ENCODE assay signal across 9 cellular contexts in the genomic region with DNA sequence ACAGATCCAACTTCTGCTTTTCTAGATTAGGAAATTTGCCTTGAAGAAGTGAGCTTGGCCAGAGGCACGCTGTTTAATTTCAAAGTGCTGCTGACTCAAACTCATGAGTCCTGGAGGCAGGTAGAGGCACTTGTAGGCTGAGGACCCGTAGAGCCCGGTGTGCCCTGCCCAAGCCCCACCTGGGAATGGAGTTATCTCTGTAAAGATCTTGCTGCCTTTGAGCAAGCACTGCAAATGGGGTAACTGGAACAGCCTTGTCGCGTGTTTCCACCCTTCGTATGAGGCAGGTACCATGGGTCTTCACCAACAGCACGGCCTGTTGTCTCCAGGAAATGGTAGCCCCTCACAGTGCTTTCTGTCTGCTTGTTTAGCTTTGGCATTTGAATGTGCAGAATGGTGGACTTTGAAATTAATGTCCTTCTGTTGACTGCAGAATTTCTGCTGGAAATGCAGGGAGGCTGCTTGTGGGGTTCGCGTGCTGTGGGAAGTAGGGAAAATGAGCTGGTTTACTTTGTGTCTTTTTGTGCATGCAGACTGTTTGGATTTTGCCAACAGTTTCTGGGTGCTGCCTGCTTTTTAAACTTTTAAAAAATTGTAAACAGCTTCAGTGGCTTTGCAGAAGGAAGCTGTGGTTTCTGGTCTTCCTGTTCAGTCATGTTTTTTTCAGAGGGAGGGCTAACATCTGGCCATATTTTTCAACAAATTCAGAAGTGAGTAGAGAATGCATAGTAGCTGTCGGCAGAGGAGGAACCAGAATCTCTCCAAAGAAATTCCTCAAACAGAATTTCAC. TPM values are rescaled to one million over a fixed set of nuclear protein-coding genes. Genes with fewer than 3 reads are reported as not detected.
DNase-seq lines count a peak whose midpoint lies in the region; ATAC-seq, FAIRE-seq and TF ChIP-seq lines count a peak whose summit lies in the region.
"Had no signal": no experiment of that assay in that cellular context is flagged by ENCODE, and none has a peak within 500 bp of the region (broad histone marks: within the 10 kb centered on the region; RNA-seq: fewer than 3 reads in every experiment).

No MANE protein-coding gene starts in this region.

- no peak overlapping the region for H3K23ac ChIP-seq in mesendoderm (ENCODE audit: low read length)

- DNase-seq in GM18507 (ENCODE audit: extremely low spot score, insufficient read length, low read depth) (no peak), activated B cell treated with CpG ODN at 0.5 μM for 24 hours (peak; percentile 41), Right ventricle myocardium superior (no peak), NCI-H2196 (lab: John Stamatoyannopoulos, UW; ENCODE audit: unreplicated experiment) (no peak), mesendoderm (no peak), HPDE6-E6E7 (ENCODE audit: extremely low spot score) (no peak)

- FAIRE-seq in GM18507 (lab: Jason Lieb, UNC): peak; percentile 92

- ATAC-seq in HG03196 (IDR thresholded peaks at IDR 0.05; ENCODE audit: unreplicated experiment) (peak; percentile 38), activated B cell treated with CpG ODN at 0.5 μM for 24 hours (ENCODE audit: low read depth) (peak; percentile 75), Right ventricle myocardium superior (ENCODE audit: poor library complexity) (peak; percentile 60)

- H3K4me3 Mint-ChIP-seq in activated B cell treated with CpG ODN at 0.5 μM for 24 hours: peak overlapping the region; percentile 83
- H3K4me3 Mint-ChIP-seq: nephron had no signal

- no peak overlapping the region for H2AK5ac ChIP-seq in mesendoderm (ENCODE audit: low read length)

- no peak overlapping the region for H3K4me2 ChIP-seq in mesendoderm (ENCODE audit: low read length)

- no peak for TF ChIP-seq CTCF in activated B cell treated with CpG ODN at 0.5 μM for 24 hours (IDR thresholded peaks at IDR 0.05)

- H3K4ac ChIP-seq in mesendoderm (ENCODE audit: low read depth, low read length): no peak overlapping the region

- intact Hi-C loops in activated B cell treated with CpG ODN at 0.5 μM for 24 hours (cut with micrococcal nuclease): loop anchor here (1.0 to 2.0 kb wide), 7 partner anchors 9 to 142 kb away; a partner anchor contains a TSS
- intact Hi-C loops in Right ventricle myocardium superior (cut with DNase I): no loop called here

- no peak overlapping the region for H2BK15ac ChIP-seq in mesendoderm (replicated peaks; ENCODE audit: low read depth)

- no peaks in the 10 kb centered on the region for H3K27me3 Mint-ChIP-seq in activated B cell treated with CpG ODN at 0.5 μM for 24 hours

- H3K79me2 ChIP-seq in mesendoderm (ENCODE audit: control insufficient read depth, insufficient read depth, low read length): peaks cover 3% of the 10 kb centered on the region

- POLR2A ChIA-PET in activated B cell treated with CpG ODN at 0.5 μM for 24 hours (lab: Charles Lee): interaction anchor here (0.6 to 6.1 kb wide), 15 partner anchors 10 to 421 kb away, joined by 3 to 129 read pairs (median 12); a partner anchor contains a TSS

- H2BK5ac ChIP-seq in mesendoderm (ENCODE audit: low read length): no peak overlapping the region

- H3K56ac ChIP-seq in mesendoderm (ENCODE audit: low read length): no peak overlapping the region

- H3K9ac ChIP-seq in mesendoderm (ENCODE audit: low read length): no peak overlapping the region

- no peak overlapping the region for H4K5ac ChIP-seq in mesendoderm (ENCODE audit: low read length)

- H3K36me3 ChIP-seq in thymus (ENCODE audit: control insufficient read depth, insufficient read depth) (peaks cover 3% of the 10 kb centered on the region), mesendoderm (ENCODE audit: control insufficient read depth, insufficient read depth, low read length) (no peaks in the 10 kb centered on the region)

- no peaks in the 10 kb centered on the region for H3K9me3 ChIP-seq in thymus (ENCODE audit: control insufficient read depth)

- no peak overlapping the region for H3K18ac ChIP-seq in mesendoderm (ENCODE audit: low read length)

- H3K27ac Mint-ChIP-seq in activated B cell treated with CpG ODN at 0.5 μM for 24 hours: peak overlapping the region; percentile 84
- H3K27ac Mint-ChIP-seq: nephron had no signal

- no peak overlapping the region for H2BK120ac ChIP-seq in mesendoderm (ENCODE audit: low read depth, low read length)

- H3K27me3 ChIP-seq in thymus (ENCODE audit: control insufficient read depth, insufficient read depth) (no peaks in the 10 kb centered on the region), mesendoderm (ENCODE audit: insufficient read depth, low read length, poor library complexity) (no peaks in the 10 kb centered on the region)

- WGBS in thymus: 4% methylated on average over 10 of the region's 10 CpGs
- no CpG with 5 or more reads among the region's 10 CpGs for WGBS in mesendoderm (ENCODE audit: extremely low coverage, insufficient coverage, low lambda C conversion rate)

- H3K9me3 Mint-ChIP-seq in activated B cell treated with CpG ODN at 0.5 μM for 24 hours: peaks cover 5% of the 10 kb centered on the region

- peaks cover 27% of the 10 kb centered on the region for H3K36me3 Mint-ChIP-seq in activated B cell treated with CpG ODN at 0.5 μM for 24 hours (ENCODE audit: low read depth)

- peaks cover 77% of the 10 kb centered on the region for H3K4me1 Mint-ChIP-seq in activated B cell treated with CpG ODN at 0.5 μM for 24 hours
- H3K4me1 Mint-ChIP-seq: nephron had no signal

- H3K79me1 ChIP-seq in mesendoderm (ENCODE audit: low read length): peaks cover 15% of the 10 kb centered on the region

- H3K27ac ChIP-seq in thymus (ENCODE audit: low read depth): peak overlapping the region; percentile 99
- no peak overlapping the region for H3K27ac ChIP-seq in mesendoderm (ENCODE audit: low read depth, low read length)

- H3K4me3 ChIP-seq in thymus (ENCODE audit: low read length): peak overlapping the region; percentile 91
- H3K4me3 ChIP-seq in mesendoderm (ENCODE audit: low read length): no peak overlapping the region

- CTCF ChIA-PET in activated B cell treated with CpG ODN at 0.5 μM for 24 hours (lab: Charles Lee): interaction anchor here (1.2 to 3.4 kb wide), 5 partner anchors 27 to 109 kb away, joined by 3 to 22 read pairs (median 9); a partner anchor contains a TSS

- H3K4me1 ChIP-seq in thymus (ENCODE audit: control insufficient read depth, insufficient read depth, low read length) (peaks cover 18% of the 10 kb centered on the region), mesendoderm (ENCODE audit: control insufficient read depth, low read depth, low read length) (no peaks in the 10 kb centered on the region)

- no peak overlapping the region for H4K8ac ChIP-seq in mesendoderm (ENCODE audit: low read depth, low read length)

RNA-seq across cellular contexts. Expression of a gene that starts 27.2 kb away (rescaled TPM):
- 83.8 and 89.0 TPM in 2 replicates for total RNA-seq in activated B cell treated with CpG ODN at 0.5 μM for 24 hours
- total RNA-seq in Right ventricle myocardium superior: 30.3 TPM
- 114 TPM for polyA plus RNA-seq in thymus
- 20.7 TPM for polyA plus RNA-seq in mesendoderm (2013, experiment 1 of 2)
- polyA plus RNA-seq in mesendoderm (2013, experiment 2 of 2): 20.4 TPM

RNA-seq across cellular contexts. Expression of a gene that starts 48.4 kb away (rescaled TPM):
- total RNA-seq in activated B cell treated with CpG ODN at 0.5 μM for 24 hours (143 and 154 TPM in 2 replicates), Right ventricle myocardium superior (0.97 TPM)
- 56.2 TPM for polyA plus RNA-seq in thymus
- polyA plus RNA-seq in mesendoderm (2013, experiment 1 of 2): 0.04 TPM
- 0.04 TPM for polyA plus RNA-seq in mesendoderm (2013, experiment 2 of 2)

Comparison
In these comparisons a context has a peak if more than half of its experiments do, and no peak if none do; other contexts are left out.
1. RNA of a gene that starts 48.4 kb away (total RNA-seq): 143 to 154 TPM in activated B cell treated with CpG ODN at 0.5 μM for 24 hours; 0.97 TPM in Right ventricle myocardium superior (single experiment); every median in the first group is over 10 times any median in the second.
2. Peak in every context shown above with its lines, with median percentiles within 50 percentile points of each other: ATAC-seq.